Comparison of ENCODE assay signal across 1 cellular context in genomic region chr11:66247295-66247694, GRCh38.
TF ChIP-seq lines count a peak whose summit lies in the region.

No MANE protein-coding gene starts in this region.

TF ChIP-seq in WTC11, 78 proteins besides CTCF, POLR2A, EP300 and RAD21 (continued from another document):
- TF ChIP-seq ARID4B (CRISPR knock-in tag; IDR thresholded peaks at IDR 0.05; ENCODE audit: borderline replicate concordance) (no peak), HMGA2 (CRISPR knock-in tag; IDR thresholded peaks at IDR 0.05) (no peak), GRHL2 (CRISPR knock-in tag; IDR thresholded peaks at IDR 0.05; ENCODE audit: insufficient replicate concordance, severe bottlenecking) (no peak), FOXK1 (CRISPR knock-in tag; IDR thresholded peaks at IDR 0.05) (no peak), ATF3 (CRISPR knock-in tag; conservative IDR thresholded peaks at IDR 0.05) (no peak), TEAD1 (CRISPR knock-in tag; IDR thresholded peaks at IDR 0.05) (no peak)
